Comparison of ENCODE assay signal across 8 cellular contexts in genomic region chr14:20343092-20343854, GRCh38. TPM values are rescaled to one million over a fixed set of nuclear protein-coding genes. Genes with fewer than 3 reads are reported as not detected.
DNase-seq lines count a peak whose midpoint lies in the region; ATAC-seq and TF ChIP-seq lines count a peak whose summit lies in the region.

Gene PARP2 (plus strand): TSS chr14:20343635. CDS start chr14:20343642, 7 bp downstream.

- H3K9me3 Mint-ChIP-seq in activated B cell treated with CpG ODN at 0.5 μM for 24 hours (no peaks in the 10 kb centered on the region), immature natural killer cell (no peaks in the 10 kb centered on the region)

- CTCF ChIA-PET in activated B cell treated with CpG ODN at 0.5 μM for 24 hours (lab: Charles Lee): interaction anchor here (1.0 to 2.7 kb wide), 9 partner anchors 10 to 270 kb away, joined by 3 to 18 read pairs (median 5); partner anchors contain the start of genes CCNB1IP1 and TEP1

- H3K4me3 Mint-ChIP-seq in activated B cell treated with CpG ODN at 0.5 μM for 24 hours: peak within 1 kb of the TSS; percentile 98
- H3K4me3 Mint-ChIP-seq in immature natural killer cell: peak within 1 kb of the TSS; percentile 93 to 98 (median 97)

- ATAC-seq in HG03196 (IDR thresholded peaks at IDR 0.05; ENCODE audit: unreplicated experiment) (peak; percentile 93), activated B cell treated with CpG ODN at 0.5 μM for 24 hours (ENCODE audit: low read depth) (peak; percentile 87)

- H3K27me3 Mint-ChIP-seq in activated B cell treated with CpG ODN at 0.5 μM for 24 hours: no peaks in the 10 kb centered on the region
- peaks cover 7 to 14% (median 8%) of the 10 kb centered on the region in 3 donors for H3K27me3 Mint-ChIP-seq in immature natural killer cell (ENCODE audit: low read depth in 3 of 3)

- DNase-seq in AG08396 (ENCODE audit: low spot score) (peak; percentile 97), NCI-H345 (lab: John Stamatoyannopoulos, UW) (peak; percentile 100), activated B cell treated with CpG ODN at 0.5 μM for 24 hours (peak; percentile 87), caudate nucleus (lab: John Stamatoyannopoulos, UW) (peak; percentile 74 to 100 (median 99)), immature natural killer cell (peak; percentile 92 to 94 (median 93)), smooth muscle cell of the brain vasculature (ENCODE audit: low read depth, low spot score) (peak; percentile 100)

- H3K27ac ChIP-seq in caudate nucleus (ENCODE audit: low read depth, low read length): peak within 1 kb of the TSS; percentile 93

- in situ Hi-C loops in GM18951 (cut with MboI; ENCODE audit: low sequenced_read_pairs, unreplicated experiment): no loop called here

- peak; percentile 99 for TF ChIP-seq POLR2A in GM18951 (IDR thresholded peaks at IDR 0.05; ENCODE audit: extremely low read depth, insufficient read depth, insufficient read length)

- TF ChIP-seq CTCF in activated B cell treated with CpG ODN at 0.5 μM for 24 hours (IDR thresholded peaks at IDR 0.05): no peak

- H3K4me1 Mint-ChIP-seq in activated B cell treated with CpG ODN at 0.5 μM for 24 hours (peaks cover 12% of the 10 kb centered on the region), immature natural killer cell (peaks cover 13 to 19% of the 10 kb centered on the region in 2 donors)

- POLR2A ChIA-PET in activated B cell treated with CpG ODN at 0.5 μM for 24 hours (lab: Charles Lee): interaction anchor here (0.6 to 3.7 kb wide), 43 partner anchors 9 to 1167 kb away, joined by 3 to 71 read pairs (median 6); partner anchors contain the start of genes APEX1, CCNB1IP1, METTL3 and OSGEP

- H3K36me3 Mint-ChIP-seq in activated B cell treated with CpG ODN at 0.5 μM for 24 hours (ENCODE audit: low read depth): peaks cover 24% of the 10 kb centered on the region
- peaks cover 0 to 5% (median 0%) of the 10 kb centered on the region in 3 donors for H3K36me3 Mint-ChIP-seq in immature natural killer cell

- H3K27ac Mint-ChIP-seq in activated B cell treated with CpG ODN at 0.5 μM for 24 hours (peak within 1 kb of the TSS; percentile 97), immature natural killer cell (peak within 1 kb of the TSS; percentile 92 to 99 (median 98))

- intact Hi-C loops in activated B cell treated with CpG ODN at 0.5 μM for 24 hours (cut with micrococcal nuclease): loop anchor here (1.0 to 5.0 kb wide), 15 partner anchors 10 to 646 kb away; partner anchors contain the start of genes APEX1, CCNB1IP1, METTL17 and PIP4P1

RNA-seq across cellular contexts. Expression of gene PARP2, which starts in this region (rescaled TPM):
- total RNA-seq in activated B cell treated with CpG ODN at 0.5 μM for 24 hours: 17.1 and 19.5 TPM in 2 replicates
- 10 to 100 TPM in 2 of 3 donors, 1 to 10 TPM in 1; 8.1 to 12.8 (median 10.4) TPM for polyA plus RNA-seq in immature natural killer cell

Comparison
In these comparisons a context has a peak if more than half of its experiments do, and no peak if none do; other contexts are left out.
1. Peak in every context shown above with its lines: DNase-seq, ATAC-seq and H3K27ac ChIP-seq.